2 cellular contexts compared by ENCODE assay signal in genomic region chr13:45796421-45796960, GRCh38.
TF ChIP-seq lines count a peak whose summit lies in the region.

No MANE protein-coding gene starts in this region.

TF ChIP-seq in GM23338, 12 proteins besides CTCF, POLR2A, EP300 and RAD21:
- TF ChIP-seq ZNF114 (CRISPR knock-in tag; IDR thresholded peaks at IDR 0.05) (no peak), STAT1 (IDR thresholded peaks at IDR 0.05; ENCODE audit: unreplicated experiment) (no peak), CREB1 (CRISPR knock-in tag; IDR thresholded peaks at IDR 0.05; ENCODE audit: low read depth) (no peak), EZH2phosphoT487 (IDR thresholded peaks at IDR 0.05; ENCODE audit: unreplicated experiment) (no peak), NANOG (IDR thresholded peaks at IDR 0.05; ENCODE audit: borderline replicate concordance) (no peak), EZH2 (IDR thresholded peaks at IDR 0.05; ENCODE audit: low read depth, unreplicated experiment) (no peak), POLR2AphosphoS5 (IDR thresholded peaks at IDR 0.05; ENCODE audit: low read depth) (no peak), ZNF331 (CRISPR knock-in tag; IDR thresholded peaks at IDR 0.05; ENCODE audit: low read depth) (no peak), JUNB (IDR thresholded peaks at IDR 0.05; ENCODE audit: unreplicated experiment) (no peak), ZNF462 (CRISPR knock-in tag; IDR thresholded peaks at IDR 0.05) (no peak), REST (IDR thresholded peaks at IDR 0.05; ENCODE audit: unreplicated experiment) (no peak)
- TF ChIP-seq, protein P1, sequence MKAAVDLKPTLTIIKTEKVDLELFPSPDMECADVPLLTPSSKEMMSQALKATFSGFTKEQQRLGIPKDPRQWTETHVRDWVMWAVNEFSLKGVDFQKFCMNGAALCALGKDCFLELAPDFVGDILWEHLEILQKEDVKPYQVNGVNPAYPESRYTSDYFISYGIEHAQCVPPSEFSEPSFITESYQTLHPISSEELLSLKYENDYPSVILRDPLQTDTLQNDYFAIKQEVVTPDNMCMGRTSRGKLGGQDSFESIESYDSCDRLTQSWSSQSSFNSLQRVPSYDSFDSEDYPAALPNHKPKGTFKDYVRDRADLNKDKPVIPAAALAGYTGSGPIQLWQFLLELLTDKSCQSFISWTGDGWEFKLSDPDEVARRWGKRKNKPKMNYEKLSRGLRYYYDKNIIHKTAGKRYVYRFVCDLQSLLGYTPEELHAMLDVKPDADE (IDR thresholded peaks at IDR 0.05), result no peak
TF ChIP-seq in GM23338: peak in this region for 0.

TF ChIP-seq in H1, 55 proteins besides CTCF, POLR2A, EP300 and RAD21:
- TF ChIP-seq RNF2 (IDR thresholded peaks at IDR 0.05; ENCODE audit: borderline replicate concordance, low read depth, low read length, missing control alignments, poor library complexity, severe bottlenecking) (no peak), SP1 (IDR thresholded peaks at IDR 0.05; ENCODE audit: low read depth, low read length) (no peak), BRCA1 (IDR thresholded peaks at IDR 0.05; ENCODE audit: low read depth, low read length) (no peak), PHF8 (conservative IDR thresholded peaks at IDR 0.05; ENCODE audit: low read depth, low read length) (no peak), MAFK (IDR thresholded peaks at IDR 0.05; ENCODE audit: low read depth, low read length) (no peak), TCF12 (IDR thresholded peaks at IDR 0.05; ENCODE audit: low read depth, low read length) (no peak), YY1 (IDR thresholded peaks at IDR 0.05; ENCODE audit: low read depth, low read length) (no peak)
